ENCODE assay signal across 2 cellular contexts in genomic region chr1:113303252-113303651, GRCh38.
TF ChIP-seq lines count a peak whose summit lies in the region.

No MANE protein-coding gene starts in this region.

TF ChIP-seq in H1, 55 proteins besides CTCF, POLR2A, EP300 and RAD21:
- TF ChIP-seq TCF12 (IDR thresholded peaks at IDR 0.05; ENCODE audit: low read depth, low read length) (no peak), SIX5 (IDR thresholded peaks at IDR 0.05; ENCODE audit: low read depth, low read length) (no peak), SRF (IDR thresholded peaks at IDR 0.05; ENCODE audit: low read depth, low read length) (no peak), FOSL1 (IDR thresholded peaks at IDR 0.05; ENCODE audit: insufficient read depth, low read depth, low read length) (no peak)
- TF ChIP-seq, protein P1, sequence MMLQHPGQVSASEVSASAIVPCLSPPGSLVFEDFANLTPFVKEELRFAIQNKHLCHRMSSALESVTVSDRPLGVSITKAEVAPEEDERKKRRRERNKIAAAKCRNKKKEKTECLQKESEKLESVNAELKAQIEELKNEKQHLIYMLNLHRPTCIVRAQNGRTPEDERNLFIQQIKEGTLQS (IDR thresholded peaks at IDR 0.05; ENCODE audit: insufficient read depth, low read depth, low read length): peak; percentile 31; the same call in 1 of the 2 replicates
- TF ChIP-seq, protein P2, sequence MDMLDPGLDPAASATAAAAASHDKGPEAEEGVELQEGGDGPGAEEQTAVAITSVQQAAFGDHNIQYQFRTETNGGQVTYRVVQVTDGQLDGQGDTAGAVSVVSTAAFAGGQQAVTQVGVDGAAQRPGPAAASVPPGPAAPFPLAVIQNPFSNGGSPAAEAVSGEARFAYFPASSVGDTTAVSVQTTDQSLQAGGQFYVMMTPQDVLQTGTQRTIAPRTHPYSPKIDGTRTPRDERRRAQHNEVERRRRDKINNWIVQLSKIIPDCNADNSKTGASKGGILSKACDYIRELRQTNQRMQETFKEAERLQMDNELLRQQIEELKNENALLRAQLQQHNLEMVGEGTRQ (IDR thresholded peaks at IDR 0.05; ENCODE audit: low read length): peak; percentile 68
TF ChIP-seq in H1: peak in this region for 2.

TF ChIP-seq in neural cell, 6 proteins besides CTCF, POLR2A, EP300 and RAD21:
- TF ChIP-seq MXI1 (conservative IDR thresholded peaks at IDR 0.05; ENCODE audit: poor library complexity, severe bottlenecking): no peak
- no peak for TF ChIP-seq POLR2AphosphoS5 (IDR thresholded peaks at IDR 0.05)
- TF ChIP-seq, protein P3, sequence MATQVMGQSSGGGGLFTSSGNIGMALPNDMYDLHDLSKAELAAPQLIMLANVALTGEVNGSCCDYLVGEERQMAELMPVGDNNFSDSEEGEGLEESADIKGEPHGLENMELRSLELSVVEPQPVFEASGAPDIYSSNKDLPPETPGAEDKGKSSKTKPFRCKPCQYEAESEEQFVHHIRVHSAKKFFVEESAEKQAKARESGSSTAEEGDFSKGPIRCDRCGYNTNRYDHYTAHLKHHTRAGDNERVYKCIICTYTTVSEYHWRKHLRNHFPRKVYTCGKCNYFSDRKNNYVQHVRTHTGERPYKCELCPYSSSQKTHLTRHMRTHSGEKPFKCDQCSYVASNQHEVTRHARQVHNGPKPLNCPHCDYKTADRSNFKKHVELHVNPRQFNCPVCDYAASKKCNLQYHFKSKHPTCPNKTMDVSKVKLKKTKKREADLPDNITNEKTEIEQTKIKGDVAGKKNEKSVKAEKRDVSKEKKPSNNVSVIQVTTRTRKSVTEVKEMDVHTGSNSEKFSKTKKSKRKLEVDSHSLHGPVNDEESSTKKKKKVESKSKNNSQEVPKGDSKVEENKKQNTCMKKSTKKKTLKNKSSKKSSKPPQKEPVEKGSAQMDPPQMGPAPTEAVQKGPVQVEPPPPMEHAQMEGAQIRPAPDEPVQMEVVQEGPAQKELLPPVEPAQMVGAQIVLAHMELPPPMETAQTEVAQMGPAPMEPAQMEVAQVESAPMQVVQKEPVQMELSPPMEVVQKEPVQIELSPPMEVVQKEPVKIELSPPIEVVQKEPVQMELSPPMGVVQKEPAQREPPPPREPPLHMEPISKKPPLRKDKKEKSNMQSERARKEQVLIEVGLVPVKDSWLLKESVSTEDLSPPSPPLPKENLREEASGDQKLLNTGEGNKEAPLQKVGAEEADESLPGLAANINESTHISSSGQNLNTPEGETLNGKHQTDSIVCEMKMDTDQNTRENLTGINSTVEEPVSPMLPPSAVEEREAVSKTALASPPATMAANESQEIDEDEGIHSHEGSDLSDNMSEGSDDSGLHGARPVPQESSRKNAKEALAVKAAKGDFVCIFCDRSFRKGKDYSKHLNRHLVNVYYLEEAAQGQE (IDR thresholded peaks at IDR 0.05; ENCODE audit: borderline replicate concordance): no peak
- TF ChIP-seq TAF1 (IDR thresholded peaks at IDR 0.05; ENCODE audit: low read depth): no peak
- no peak for TF ChIP-seq EZH2 (IDR thresholded peaks at IDR 0.05; ENCODE audit: borderline replicate concordance, insufficient read depth, low read length, poor library complexity, severe bottlenecking)
- no peak for TF ChIP-seq SMC3 (conservative IDR thresholded peaks at IDR 0.05; ENCODE audit: poor library complexity)
